In the genomic region with DNA sequence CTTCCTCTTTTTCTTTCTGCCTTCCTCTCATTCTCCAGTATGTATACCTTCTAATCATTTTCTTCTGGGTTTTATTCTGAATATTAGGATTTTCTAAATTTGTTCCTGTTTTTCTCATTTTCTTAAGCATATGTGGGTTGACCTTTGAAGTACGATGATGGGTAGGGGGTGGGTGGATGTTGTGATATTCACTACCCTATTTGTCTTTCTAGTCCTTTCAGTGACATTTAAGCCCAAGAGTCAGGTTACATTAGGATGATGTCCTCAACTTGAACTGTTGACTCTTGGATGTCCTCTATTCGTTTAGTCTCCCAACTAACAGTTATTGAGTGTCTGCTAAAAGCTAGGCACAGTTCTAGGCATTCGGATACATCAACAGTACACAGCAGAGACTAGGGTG, we compare ENCODE assay signal across 18 cellular contexts.
"Had no signal": no experiment of that assay in that cellular context is flagged by ENCODE, and none has a peak within 500 bp of the region (broad histone marks: within the 10 kb centered on the region; RNA-seq: fewer than 3 reads in every experiment).

No MANE protein-coding gene starts in this region.

- H3K9me3 Mint-ChIP-seq: activated CD4-positive, alpha-beta memory T cell treated with anti-CD3 and anti-CD28 coated beads for 36 hours; activated T-cell treated with anti-CD3 and anti-CD28 coated beads, Interleukin-2, amount 50 U/mL, for 24 hours; neural progenitor cell had no signal

- ATAC-seq: heart right ventricle had no signal

- H3K36me3 ChIP-seq: neural progenitor cell, prostate gland, thoracic aorta had no signal

- H3K9me3 ChIP-seq: esophagus squamous epithelium, heart right ventricle, left ventricle myocardium inferior, prostate gland, right atrium auricular region, thoracic aorta, upper lobe of left lung had no signal

- DNase-seq: activated CD4-positive, alpha-beta memory T cell treated with anti-CD3 and anti-CD28 coated beads for 36 hours; activated CD4-positive, CD25-positive, alpha-beta regulatory T cell treated with anti-CD3 and anti-CD28 coated beads, Interleukin-2, amount 50 U/mL, for 72 hours; activated effector memory CD4-positive, alpha-beta T cell treated with anti-CD3 and anti-CD28 coated beads, Interleukin-2, amount 50 U/mL, for 16 hours; activated naive CD4-positive, alpha-beta T cell treated with anti-CD3 and anti-CD28 coated beads, Interleukin-2, amount 50 U/mL, for 16 hours; activated T-cell treated with anti-CD3 and anti-CD28 coated beads, Interleukin-2, amount 50 U/mL, for 24 hours; effector CD8-positive, alpha-beta T cell; esophagus squamous epithelium; heart right ventricle; left ventricle myocardium inferior; mammary epithelial cell; stimulated activated CD4-positive, alpha-beta T cell treated with anti-CD3 and anti-CD28 coated beads, Interleukin-2, amount 100 ng/mL, for 24 hours; T-helper 2 cell; upper lobe of left lung had no signal

- H3K27ac Mint-ChIP-seq: neural progenitor cell had no signal

- H3K4me3 ChIP-seq: esophagus squamous epithelium, heart right ventricle, left ventricle myocardium inferior, neural progenitor cell, prostate gland, right atrium auricular region, thoracic aorta, upper lobe of left lung had no signal

- H3K27ac ChIP-seq: esophagus squamous epithelium, heart right ventricle, left ventricle myocardium inferior, neural progenitor cell, prostate gland, right atrium auricular region, thoracic aorta, upper lobe of left lung, VCaP had no signal

- H3K4me1 ChIP-seq: esophagus squamous epithelium, neural progenitor cell, prostate gland, right atrium auricular region had no signal

- H3K27me3 Mint-ChIP-seq: activated CD4-positive, alpha-beta memory T cell treated with anti-CD3 and anti-CD28 coated beads for 36 hours; activated T-cell treated with anti-CD3 and anti-CD28 coated beads, Interleukin-2, amount 50 U/mL, for 24 hours had no signal

- H3K4me3 Mint-ChIP-seq: activated CD4-positive, alpha-beta memory T cell treated with anti-CD3 and anti-CD28 coated beads for 36 hours; activated T-cell treated with anti-CD3 and anti-CD28 coated beads, Interleukin-2, amount 50 U/mL, for 24 hours; neural progenitor cell had no signal

- H3K27me3 ChIP-seq: esophagus squamous epithelium, heart right ventricle, right atrium auricular region, upper lobe of left lung had no signal

- H3K4me1 Mint-ChIP-seq: neural progenitor cell had no signal
